25 cellular contexts compared by ENCODE assay signal in genomic region chr6:46273911-46274310, GRCh38.
"Had no signal": no experiment of that assay in that cellular context is flagged by ENCODE, and none has a peak within 500 bp of the region (broad histone marks: within the 10 kb centered on the region; RNA-seq: fewer than 3 reads in every experiment).

No MANE protein-coding gene starts in this region.

- DNase-seq: activated B cell treated with CpG ODN at 0.5 μM for 24 hours; activated CD4-positive, alpha-beta memory T cell treated with anti-CD3 and anti-CD28 coated beads for 36 hours; activated CD4-positive, alpha-beta T cell treated with anti-CD3 and anti-CD28 coated beads, Interleukin-2, amount 10 ng/mL, durations not matched to agents 7 days and 5 days; activated gamma-delta T cell; activated naive CD4-positive, alpha-beta T cell treated with anti-CD3 and anti-CD28 coated beads for 36 hours; activated T-cell treated with anti-CD3 and anti-CD28 coated beads for 4 hours; activated T-cell treated with anti-CD3 and anti-CD28 coated beads, Interleukin-2, amount 50 U/mL, for 48 hours; caudate nucleus; MG63; NCI-H1105; NCI-H1436; NCI-H1694 treated with DMSO at 0.1 percent for 48 hours; NCI-H2029 treated with DMSO at 0.1 percent for 48 hours; NCI-H345; NCI-H510A; NCI-H69; NK-92 treated with Interleukin-12 subunit alpha and Interleukin-12 subunit beta, amount 100 ng/mL, for 24 hours; Peyer's patch; SHP77 treated with DMSO at 0.1 percent for 48 hours; T-helper 1 cell had no signal

- H3K36me3 ChIP-seq: breast epithelium, MG63, Peyer's patch had no signal

- H3K27ac ChIP-seq: breast epithelium, KMS-11, Peyer's patch had no signal

- H3K27me3 ChIP-seq: breast epithelium, MG63, Peyer's patch had no signal

- H3K27me3 Mint-ChIP-seq: IgD-negative memory B cell had no signal

- H3K27ac Mint-ChIP-seq: activated B cell treated with CpG ODN at 0.5 μM for 24 hours; activated CD4-positive, alpha-beta memory T cell treated with anti-CD3 and anti-CD28 coated beads for 36 hours; activated CD4-positive, alpha-beta T cell treated with anti-CD3 and anti-CD28 coated beads, Interleukin-2, amount 10 ng/mL, durations not matched to agents 7 days and 5 days; activated naive CD4-positive, alpha-beta T cell treated with anti-CD3 and anti-CD28 coated beads for 36 hours; activated naive CD8-positive, alpha-beta T cell; activated T-helper 17 cell treated with anti-CD3 and anti-CD28 coated beads, Interleukin-2, amount 50 U/mL, for 72 hours; IgD-negative memory B cell had no signal

- H3K9me3 Mint-ChIP-seq: activated B cell treated with CpG ODN at 0.5 μM for 24 hours; activated CD4-positive, alpha-beta memory T cell treated with anti-CD3 and anti-CD28 coated beads for 36 hours; activated CD4-positive, alpha-beta T cell treated with anti-CD3 and anti-CD28 coated beads, Interleukin-2, amount 10 ng/mL, durations not matched to agents 7 days and 5 days; activated naive CD4-positive, alpha-beta T cell treated with anti-CD3 and anti-CD28 coated beads for 36 hours; activated T-helper 17 cell treated with anti-CD3 and anti-CD28 coated beads, Interleukin-2, amount 50 U/mL, for 72 hours had no signal

- H3K9me3 ChIP-seq: breast epithelium, MG63, Peyer's patch had no signal

- H3K4me3 ChIP-seq: breast epithelium, MG63, Peyer's patch had no signal

- H3K9ac ChIP-seq: KMS-11 had no signal

- H3K36me3 Mint-ChIP-seq: activated CD4-positive, alpha-beta memory T cell treated with anti-CD3 and anti-CD28 coated beads for 36 hours; activated naive CD8-positive, alpha-beta T cell; IgD-negative memory B cell had no signal

- H3K4me1 Mint-ChIP-seq: activated B cell treated with CpG ODN at 0.5 μM for 24 hours; activated CD4-positive, alpha-beta T cell treated with anti-CD3 and anti-CD28 coated beads, Interleukin-2, amount 10 ng/mL, durations not matched to agents 7 days and 5 days; activated T-helper 17 cell treated with anti-CD3 and anti-CD28 coated beads, Interleukin-2, amount 50 U/mL, for 72 hours; IgD-negative memory B cell had no signal

- H3K4me1 ChIP-seq: breast epithelium, Peyer's patch had no signal

- ATAC-seq: activated T-helper 17 cell treated with anti-CD3 and anti-CD28 coated beads, Interleukin-2, amount 50 U/mL, for 72 hours had no signal

- H3K4me3 Mint-ChIP-seq: activated B cell treated with CpG ODN at 0.5 μM for 24 hours; activated CD4-positive, alpha-beta memory T cell treated with anti-CD3 and anti-CD28 coated beads for 36 hours; activated CD4-positive, alpha-beta T cell treated with anti-CD3 and anti-CD28 coated beads, Interleukin-2, amount 10 ng/mL, durations not matched to agents 7 days and 5 days; activated naive CD4-positive, alpha-beta T cell treated with anti-CD3 and anti-CD28 coated beads for 36 hours; activated naive CD8-positive, alpha-beta T cell; activated T-helper 17 cell treated with anti-CD3 and anti-CD28 coated beads, Interleukin-2, amount 50 U/mL, for 72 hours; IgD-negative memory B cell had no signal

- H3K4me2 ChIP-seq: KMS-11 had no signal
